Comparison of ENCODE assay signal across 8 cellular contexts in the genomic region with DNA sequence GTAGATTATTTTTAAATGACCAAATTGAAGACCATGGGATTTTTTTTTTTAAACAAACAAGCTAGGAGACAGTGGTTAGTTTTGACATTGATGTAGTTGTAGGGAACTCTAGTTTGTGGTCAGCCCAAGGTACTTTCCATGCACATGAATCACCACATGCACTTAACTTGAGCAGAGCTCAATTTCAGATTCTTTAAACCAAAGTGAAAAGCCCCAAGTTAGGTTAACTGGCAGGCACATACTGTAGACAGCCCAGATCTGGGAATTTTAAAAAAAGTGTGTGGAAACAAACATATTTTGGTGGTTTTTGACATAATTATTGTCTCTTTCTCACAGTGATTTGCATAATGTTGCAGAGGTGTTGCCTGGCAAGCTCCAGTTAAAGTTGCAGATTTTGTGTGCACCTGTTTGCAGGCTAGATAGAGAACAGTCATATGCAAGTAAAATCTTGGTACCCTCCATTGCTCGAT.
A peak's percentile ranks its signal among the peaks of the same experiment; 100 is the strongest.
DNase-seq lines count a peak whose midpoint lies in the region; ATAC-seq and TF ChIP-seq lines count a peak whose summit lies in the region.

No MANE protein-coding gene starts in this region.

- no peaks in the 10 kb centered on the region for H3K4me1 ChIP-seq in left lung

- no peaks in the 10 kb centered on the region for H3K36me3 ChIP-seq in left lung

- intact Hi-C loops in left lung (cut with DNase I): no loop called here

- ATAC-seq in HG02884 (IDR thresholded peaks at IDR 0.05; ENCODE audit: unreplicated experiment) (peak; percentile 94), left lung (peak; percentile 64)

- H3K27ac ChIP-seq in left lung: no peak overlapping the region

- H3K27me3 ChIP-seq in left lung: no peaks in the 10 kb centered on the region

- no peak for TF ChIP-seq CTCF in left lung (IDR thresholded peaks at IDR 0.05)

- no peak overlapping the region for H3K4me3 ChIP-seq in left lung

- TF ChIP-seq POLR2A in Raji (IDR thresholded peaks at IDR 0.05; ENCODE audit: insufficient read depth, low read depth, low read length): peak; percentile 45; the same call in 1 of the 2 replicates

- DNase-seq in NK-92 treated with Interleukin-12 subunit alpha and Interleukin-12 subunit beta, amount 100 ng/mL, for 24 hours (lab: John Stamatoyannopoulos, UW): peak; percentile 63
- no peak for DNase-seq in NK-92 (lab: John Stamatoyannopoulos, UW; ENCODE audit: unreplicated experiment)
- DNase-seq in left lung: no peak
- no peak for DNase-seq in amniotic stem cell (lab: John Stamatoyannopoulos, UW)
- DNase-seq in putamen (ENCODE audit: low spot score): no peak
- DNase-seq in central memory CD4-positive, alpha-beta T cell: no peak

- H3K9me3 ChIP-seq in left lung: peaks cover 0 to 10% of the 10 kb centered on the region in 2 donors
